In the genomic region with DNA sequence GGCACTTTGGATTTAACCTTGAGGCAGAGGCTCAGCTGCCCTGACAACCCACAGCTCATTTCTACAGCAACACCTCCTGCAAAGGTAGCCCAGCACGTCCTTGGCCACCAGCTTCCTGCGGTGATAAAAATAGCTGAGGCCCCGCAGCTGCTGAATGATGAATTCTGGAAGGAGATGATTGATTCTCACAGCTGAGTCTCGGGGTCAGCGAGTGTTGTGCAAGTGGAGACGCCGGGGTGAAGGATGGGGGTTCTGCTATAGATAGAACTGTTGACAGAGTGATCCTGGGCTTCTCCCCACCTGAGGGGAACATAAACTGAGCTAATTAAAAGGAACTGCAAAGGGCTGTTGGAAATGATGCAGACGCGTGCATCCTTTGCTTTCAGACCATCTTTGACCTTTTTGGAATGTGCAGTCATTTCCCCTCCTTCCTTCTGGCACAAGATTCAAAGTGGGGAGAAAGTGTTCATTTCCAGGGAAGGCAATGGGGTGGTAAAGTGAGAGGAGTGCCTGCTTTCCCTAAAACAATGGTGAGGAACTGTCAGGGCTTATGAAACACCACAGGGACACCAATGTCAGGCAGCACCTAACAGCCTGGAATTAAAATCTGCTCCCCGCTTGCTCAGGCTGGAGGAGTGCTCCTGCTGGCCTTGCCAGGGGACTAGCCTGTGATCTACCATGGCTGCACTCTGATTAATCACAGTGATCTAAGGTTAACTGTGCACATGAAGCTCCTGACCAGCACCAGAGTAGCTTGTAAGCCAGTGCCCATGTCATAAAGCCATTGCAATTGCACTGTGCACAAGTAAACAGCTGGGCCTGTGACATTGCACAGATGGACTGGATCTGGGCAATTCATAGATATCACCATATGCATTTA, we compare ENCODE assay signal across 13 cellular contexts.
DNase-seq lines count a peak whose midpoint lies in the region; ATAC-seq and TF ChIP-seq lines count a peak whose summit lies in the region.
"Had no signal": no experiment of that assay in that cellular context is flagged by ENCODE, and none has a peak within 500 bp of the region (broad histone marks: within the 10 kb centered on the region; RNA-seq: fewer than 3 reads in every experiment).

No MANE protein-coding gene starts in this region.

- no peak overlapping the region for H2BK15ac ChIP-seq in mesendoderm (replicated peaks; ENCODE audit: low read depth)

- no peak overlapping the region for H2AK5ac ChIP-seq in mesendoderm (ENCODE audit: low read length)

- no peak overlapping the region for H4K8ac ChIP-seq in mesendoderm (ENCODE audit: low read depth, low read length)

- no peak overlapping the region for H4K5ac ChIP-seq in mesendoderm (ENCODE audit: low read length)

- H3K9me3 ChIP-seq in psoas muscle = no peaks in the 10 kb centered on the region
- H3K9me3 ChIP-seq: lower lobe of right lung had no signal

- H3K56ac ChIP-seq in mesendoderm (ENCODE audit: low read length) = no peak overlapping the region

- ATAC-seq in psoas muscle = peak; percentile 71 to 77 (median 74)
- ATAC-seq in HG03045 (IDR thresholded peaks at IDR 0.05; ENCODE audit: unreplicated experiment) = no peak
- ATAC-seq in HG02840 (IDR thresholded peaks at IDR 0.05; ENCODE audit: low FRiP score, unreplicated experiment) = no peak
- ATAC-seq: T-cell had no signal

- 4 to 7% (median 5%) methylated on average over 10 of the region's 10 CpGs for WGBS in psoas muscle, 3 donors
- no CpG with 5 or more reads among the region's 10 CpGs for WGBS in mesendoderm (ENCODE audit: extremely low coverage, insufficient coverage, low lambda C conversion rate)

- H3K4me3 ChIP-seq in choroid plexus epithelial cell (ENCODE audit: low read depth, low read length) (no peak overlapping the region), psoas muscle (peak overlapping the region; percentile 37), mesendoderm (ENCODE audit: low read length) (no peak overlapping the region)
- H3K4me3 ChIP-seq: lower lobe of right lung, spleen had no signal

- H2BK120ac ChIP-seq in mesendoderm (ENCODE audit: low read depth, low read length) = no peak overlapping the region

- H2BK5ac ChIP-seq in mesendoderm (ENCODE audit: low read length) = no peak overlapping the region

- no peak overlapping the region for H3K9ac ChIP-seq in mesendoderm (ENCODE audit: low read length)

- H3K27ac ChIP-seq in psoas muscle = peak overlapping the region; percentile 97
- H3K27ac ChIP-seq in mesendoderm (ENCODE audit: low read depth, low read length) = no peak overlapping the region
- H3K27ac ChIP-seq: lower lobe of right lung, spleen had no signal

- no peaks in the 10 kb centered on the region for H3K79me1 ChIP-seq in mesendoderm (ENCODE audit: low read length)

- no peaks in the 10 kb centered on the region for H3K27me3 ChIP-seq in psoas muscle (ENCODE audit: insufficient read depth in 3 of 3, low read length in 2 of 3)
- H3K27me3 ChIP-seq in mesendoderm (ENCODE audit: insufficient read depth, low read length, poor library complexity) = no peaks in the 10 kb centered on the region

- no peak overlapping the region for H3K4ac ChIP-seq in mesendoderm (ENCODE audit: low read depth, low read length)

- intact Hi-C loops in psoas muscle (cut with DNase I) = loop anchor here (5.0 to 10.0 kb wide), 3 partner anchors 118 to 482 kb away; a partner anchor contains a TSS

- H3K36me3 ChIP-seq in psoas muscle (ENCODE audit: insufficient read depth in 1 of 2, low read depth in 1 of 2) (no peaks in the 10 kb centered on the region), mesendoderm (ENCODE audit: control insufficient read depth, insufficient read depth, low read length) (no peaks in the 10 kb centered on the region)
- H3K36me3 ChIP-seq: lower lobe of right lung, spleen had no signal

- DNase-seq in NCI-H1694 treated with DMSO at 0.1 percent for 48 hours (lab: John Stamatoyannopoulos, UW) (peak; percentile 17), NCI-H1694 (lab: John Stamatoyannopoulos, UW) (no peak), NCI-H146 treated with DMSO at 0.1 percent for 48 hours (lab: John Stamatoyannopoulos, UW; ENCODE audit: unreplicated experiment) (peak; percentile 18), choroid plexus epithelial cell (ENCODE audit: low read depth) (peak; percentile 53), psoas muscle (peak; percentile 75 to 89), mesendoderm (no peak)
- DNase-seq: activated naive CD8-positive, alpha-beta T cell treated with anti-CD3 and anti-CD28 coated beads, Interleukin-2, amount 10 ng/mL, durations not matched to agents 7 days and 5 days; lower lobe of right lung; spleen; substantia nigra; T-cell had no signal

- no peak overlapping the region for H3K4me2 ChIP-seq in mesendoderm (ENCODE audit: low read length)

- H3K79me2 ChIP-seq in mesendoderm (ENCODE audit: control insufficient read depth, insufficient read depth, low read length) = no peaks in the 10 kb centered on the region

- no peak overlapping the region for H3K23ac ChIP-seq in mesendoderm (ENCODE audit: low read length)

- H3K4me1 ChIP-seq in psoas muscle (peaks cover 58% of the 10 kb centered on the region), mesendoderm (ENCODE audit: control insufficient read depth, low read depth, low read length) (peaks cover 2% of the 10 kb centered on the region)

- H3K18ac ChIP-seq in mesendoderm (ENCODE audit: low read length) = no peak overlapping the region

- TF ChIP-seq CTCF in choroid plexus epithelial cell (conservative IDR thresholded peaks at IDR 0.05; ENCODE audit: low read depth, low read length) (no peak), psoas muscle (IDR thresholded peaks at IDR 0.05) (no peak)

Comparison
In these comparisons a context has a peak if more than half of its experiments do, and no peak if none do; other contexts are left out.
1. DNase-seq: peak in NCI-H1694 treated with DMSO at 0.1 percent for 48 hours (single experiment), NCI-H146 treated with DMSO at 0.1 percent for 48 hours (single experiment), choroid plexus epithelial cell (single experiment) and psoas muscle (2 of 2); none in NCI-H1694 (single experiment) and mesendoderm (single experiment).
2. ATAC-seq: peak in psoas muscle (4 of 4); none in HG03045 (single experiment) and HG02840 (single experiment).